Comparison of ENCODE assay signal across 8 cellular contexts in genomic region chr1:40862008-40862863, GRCh38. TPM values are rescaled to one million over a fixed set of nuclear protein-coding genes. Genes with fewer than 3 reads are reported as not detected.
A peak's percentile ranks its signal among the peaks of the same experiment; 100 is the strongest.
DNase-seq lines count a peak whose midpoint lies in the region; ATAC-seq and TF ChIP-seq lines count a peak whose summit lies in the region.

TSS of gene CITED4 (minus strand) at chr1:40862363. CDS start at chr1:40862127, 236 bp downstream.

- H3K27ac ChIP-seq in Panc1 (ENCODE audit: low read length), result peak within 1 kb of the TSS; percentile 98

- peaks cover 0 to 3% (median 0%) of the 10 kb centered on the region in 3 donors for H3K9me3 Mint-ChIP-seq in IgD-negative memory B cell
- no peaks in the 10 kb centered on the region for H3K9me3 Mint-ChIP-seq in activated T-helper 2 cell treated with anti-CD3 and anti-CD28 coated beads, Interferon-gamma antibody, Interleukin-2, Interleukin-4, amounts not matched to agents 10 μg/mL and 5 μg/mL and 100 μg/mL, durations not matched to agents 14 hours and 24 hours and 36 hours
- H3K9me3 Mint-ChIP-seq in natural killer cell, result no peaks in the 10 kb centered on the region

- intact Hi-C loops in Panc1 (cut with micrococcal nuclease; ENCODE audit: unreplicated experiment), result loop anchor here (2.0 kb wide), 1 partner anchor 91 kb away; no protein-coding TSS in a partner anchor
- intact Hi-C loops in activated T-helper 2 cell treated with anti-CD3 and anti-CD28 coated beads, Interferon-gamma antibody, Interleukin-2, Interleukin-4, amounts not matched to agents 10 μg/mL and 5 μg/mL and 100 μg/mL, durations not matched to agents 14 hours and 24 hours and 36 hours (cut with micrococcal nuclease), result loop anchor here (10.0 kb wide), 1 partner anchor 167 kb away; the partner anchor contains the start of gene NFYC
- intact Hi-C loops in natural killer cell (cut with micrococcal nuclease), result loop anchor here (1.0 kb wide), 2 partner anchors 60 to 197 kb away; partner anchors contain the start of gene RIMS3

- peaks cover 71% of the 10 kb centered on the region for H3K4me1 ChIP-seq in Panc1 (ENCODE audit: control insufficient read depth, insufficient read depth, low read length)

- ATAC-seq in GM21529 (IDR thresholded peaks at IDR 0.05; ENCODE audit: unreplicated experiment) (peak; percentile 95), Panc1 (peak; percentile 86), natural killer cell (peak; percentile 97 to 99 (median 98))

- TF ChIP-seq CTCF in Panc1 (IDR thresholded peaks at IDR 0.05), result peak; percentile 79
- TF ChIP-seq CTCF in natural killer cell (IDR thresholded peaks at IDR 0.05), result no peak

- POLR2A ChIA-PET in Panc1 (lab: Charles Lee), result interaction anchor here (0.6 to 2.0 kb wide), 7 partner anchors 14 to 117 kb away, joined by 3 to 17 read pairs (median 4); partner anchors contain the start of gene CTPS1

- BruUV-seq in Panc1 (replicated peaks; lab: Mats Ljungman, UMichigan), result TSS peak; percentile 93

- H3K27me3 Mint-ChIP-seq in IgD-negative memory B cell, result peaks cover 16% of the 10 kb centered on the region
- H3K27me3 Mint-ChIP-seq in activated T-helper 2 cell treated with anti-CD3 and anti-CD28 coated beads, Interferon-gamma antibody, Interleukin-2, Interleukin-4, amounts not matched to agents 10 μg/mL and 5 μg/mL and 100 μg/mL, durations not matched to agents 14 hours and 24 hours and 36 hours (ENCODE audit: low read depth), result peaks cover 28% of the 10 kb centered on the region
- H3K27me3 Mint-ChIP-seq in natural killer cell (ENCODE audit: low read depth in 2 of 2), result peaks cover 23 to 24% of the 10 kb centered on the region in 2 donors

- in situ Hi-C loops in Panc1 (cut with HindIII; ENCODE audit: low pct_unique_long_range_greater_than_20kb, low sequenced_read_pairs), result no loop called here

- no peaks in the 10 kb centered on the region for H3K9me3 ChIP-seq in Panc1 (ENCODE audit: control insufficient read depth, insufficient read depth, low read depth, low read length)

- H3K36me3 ChIP-seq in Panc1 (ENCODE audit: control insufficient read depth, insufficient read depth, low read length), result no peaks in the 10 kb centered on the region

- CTCF ChIA-PET in Panc1 (lab: Charles Lee), result interaction anchor here (0.6 to 1.7 kb wide), 6 partner anchors 60 to 378 kb away, joined by 3 to 47 read pairs (median 4); no protein-coding TSS in a partner anchor

- H3K27me3 ChIP-seq in Panc1 (ENCODE audit: control insufficient read depth, insufficient read depth, low read length), result no peaks in the 10 kb centered on the region

- no peaks in the 10 kb centered on the region for H3K36me3 Mint-ChIP-seq in IgD-negative memory B cell
- H3K36me3 Mint-ChIP-seq in activated T-helper 2 cell treated with anti-CD3 and anti-CD28 coated beads, Interferon-gamma antibody, Interleukin-2, Interleukin-4, amounts not matched to agents 10 μg/mL and 5 μg/mL and 100 μg/mL, durations not matched to agents 14 hours and 24 hours and 36 hours (ENCODE audit: low read depth), result no peaks in the 10 kb centered on the region
- H3K36me3 Mint-ChIP-seq in natural killer cell, result no peaks in the 10 kb centered on the region

- H3K4me3 Mint-ChIP-seq in IgD-negative memory B cell (peak within 1 kb of the TSS; percentile 94 to 98 (median 96)), natural killer cell (peak within 1 kb of the TSS; percentile 89)
- H3K4me3 Mint-ChIP-seq in activated T-helper 2 cell treated with anti-CD3 and anti-CD28 coated beads, Interferon-gamma antibody, Interleukin-2, Interleukin-4, amounts not matched to agents 10 μg/mL and 5 μg/mL and 100 μg/mL, durations not matched to agents 14 hours and 24 hours and 36 hours (ENCODE audit: low read depth), result peak within 1 kb of the TSS; percentile 89

- peak; percentile 98 for DNase-seq in DMS153 (lab: John Stamatoyannopoulos, UW)
- DNase-seq in Panc1 (ENCODE audit: low read depth, low spot score), result peak; percentile 89
- peak; percentile 94 for DNase-seq in activated T-helper 2 cell treated with anti-CD3 and anti-CD28 coated beads, Interferon-gamma antibody, Interleukin-2, Interleukin-4, amounts not matched to agents 10 μg/mL and 5 μg/mL and 100 μg/mL, durations not matched to agents 14 hours and 24 hours and 36 hours (ENCODE audit: low spot score)
- DNase-seq in fibroblast of peridontal ligament (ENCODE audit: extremely low read depth), result peak; percentile 78
- DNase-seq in natural killer cell, result peak; percentile 95
- DNase-seq in stimulated activated naive CD4-positive, alpha-beta T cell (lab: John Stamatoyannopoulos, UW), result peak; percentile 90 to 97 (median 96)

- H3K27ac Mint-ChIP-seq in IgD-negative memory B cell, result peak within 1 kb of the TSS; percentile 59 to 90 (median 71)
- peak within 1 kb of the TSS; percentile 97 for H3K27ac Mint-ChIP-seq in activated T-helper 2 cell treated with anti-CD3 and anti-CD28 coated beads, Interferon-gamma antibody, Interleukin-2, Interleukin-4, amounts not matched to agents 10 μg/mL and 5 μg/mL and 100 μg/mL, durations not matched to agents 14 hours and 24 hours and 36 hours
- H3K27ac Mint-ChIP-seq in natural killer cell, result peak within 1 kb of the TSS; percentile 72 to 89

- H3K4me3 ChIP-seq in Panc1 (ENCODE audit: low read depth in 2 of 2, low read length in 2 of 2), result peak within 1 kb of the TSS; percentile 72 to 82

- H3K4me1 Mint-ChIP-seq in IgD-negative memory B cell, result peaks cover 3 to 10% (median 9%) of the 10 kb centered on the region in 3 donors
- H3K4me1 Mint-ChIP-seq in activated T-helper 2 cell treated with anti-CD3 and anti-CD28 coated beads, Interferon-gamma antibody, Interleukin-2, Interleukin-4, amounts not matched to agents 10 μg/mL and 5 μg/mL and 100 μg/mL, durations not matched to agents 14 hours and 24 hours and 36 hours (ENCODE audit: low read depth), result peaks cover 13% of the 10 kb centered on the region
- peaks cover 7 to 14% of the 10 kb centered on the region in 2 donors for H3K4me1 Mint-ChIP-seq in natural killer cell

RNA-seq across cellular contexts. Expression of gene CITED4, which starts in this region (rescaled TPM):
- 1.7 TPM for polyA plus RNA-seq in IgD-negative memory B cell
- total RNA-seq in Panc1 (2021; ENCODE audit: unreplicated experiment), result 145 TPM
- polyA plus RNA-seq in Panc1 (2012; ENCODE audit: insufficient read length), result 241 TPM
- 3.6 and 4.2 TPM in 2 replicates for total RNA-seq in activated T-helper 2 cell treated with anti-CD3 and anti-CD28 coated beads, Interferon-gamma antibody, Interleukin-2, Interleukin-4, amounts not matched to agents 10 μg/mL and 5 μg/mL and 100 μg/mL, durations not matched to agents 14 hours and 24 hours and 36 hours
- 1 to 10 TPM; 3.5 to 7.7 (median 4.9) TPM for total RNA-seq in natural killer cell

Comparison
In these comparisons a context has a peak if more than half of its experiments do, and no peak if none do; other contexts are left out.
1. Peak in every context shown above with its lines: DNase-seq, ATAC-seq, H3K4me3 ChIP-seq and H3K27ac ChIP-seq.
2. RNA of gene CITED4 (total RNA-seq): 145 TPM in Panc1 (single experiment); 3.5 to 7.7 TPM in natural killer cell and 3.6 to 4.2 TPM in activated T-helper 2 cell treated with anti-CD3 and anti-CD28 coated beads, Interferon-gamma antibody, Interleukin-2, Interleukin-4, amounts not matched to agents 10 μg/mL and 5 μg/mL and 100 μg/mL, durations not matched to agents 14 hours and 24 hours and 36 hours; every median in the first group is over 10 times any median in the second.